ENCODE assay signal across 19 cellular contexts in genomic region chr2:111235192-111235591, GRCh38.
"Had no signal": no experiment of that assay in that cellular context is flagged by ENCODE, and none has a peak within 500 bp of the region (broad histone marks: within the 10 kb centered on the region; RNA-seq: fewer than 3 reads in every experiment).

No MANE protein-coding gene starts in this region.

- DNase-seq: activated CD4-positive, CD25-positive, alpha-beta regulatory T cell treated with anti-CD3 and anti-CD28 coated beads, Interleukin-2, amount 50 U/mL, for 72 hours; activated CD8-positive, alpha-beta memory T cell treated with anti-CD3 and anti-CD28 coated beads, Interleukin-2, amount 50 U/mL, for 4 hours; activated CD8-positive, alpha-beta T cell treated with anti-CD3 and anti-CD28 coated beads, Interleukin-2, amount 10 ng/mL, durations not matched to agents 7 days and 5 days; activated effector memory CD4-positive, alpha-beta T cell treated with anti-CD3 and anti-CD28 coated beads, Interleukin-2, amount 50 U/mL, for 16 hours; activated T-cell treated with anti-CD3 and anti-CD28 coated beads, Interleukin-2, amount 50 U/mL, for 48 hours; adrenal gland; effector CD4-positive, alpha-beta T cell; left colon; midbrain; sigmoid colon; spleen; T-cell; T1000; tibial artery; uterus had no signal

- H3K4me1 ChIP-seq: adrenal gland, neural progenitor cell, sigmoid colon, spleen, uterus had no signal

- ATAC-seq: activated CD8-positive, alpha-beta T cell treated with anti-CD3 and anti-CD28 coated beads, Interleukin-2, amount 10 ng/mL, durations not matched to agents 7 days and 5 days; left colon; T-cell had no signal

- H3K27ac ChIP-seq: adrenal gland, cardiac muscle cell, neural progenitor cell, pancreas, sigmoid colon, spleen, tibial artery, uterus had no signal

- H3K36me3 Mint-ChIP-seq: activated naive CD4-positive, alpha-beta T cell treated with anti-CD3 and anti-CD28 coated beads, Interleukin-2, amount 50 U/mL, for 24 hours; T-cell had no signal

- H3K27ac Mint-ChIP-seq: activated CD8-positive, alpha-beta T cell treated with anti-CD3 and anti-CD28 coated beads, Interleukin-2, amount 10 ng/mL, durations not matched to agents 7 days and 5 days; activated naive CD4-positive, alpha-beta T cell treated with anti-CD3 and anti-CD28 coated beads, Interleukin-2, amount 50 U/mL, for 24 hours; neural progenitor cell had no signal

- H3K4me1 Mint-ChIP-seq: activated naive CD4-positive, alpha-beta T cell treated with anti-CD3 and anti-CD28 coated beads, Interleukin-2, amount 50 U/mL, for 24 hours; neural progenitor cell; T-cell had no signal

- H3K27me3 ChIP-seq: adrenal gland, cardiac muscle cell, neural progenitor cell, pancreas, sigmoid colon, spleen, tibial artery, uterus had no signal

- H3K4me3 ChIP-seq: adrenal gland, cardiac muscle cell, neural progenitor cell, pancreas, sigmoid colon, spleen, tibial artery, uterus had no signal

- H3K36me3 ChIP-seq: adrenal gland, cardiac muscle cell, neural progenitor cell, pancreas, sigmoid colon, spleen, tibial artery, uterus had no signal

- H3K9me3 ChIP-seq: adrenal gland, pancreas, sigmoid colon had no signal

- H3K4me3 Mint-ChIP-seq: activated CD8-positive, alpha-beta T cell treated with anti-CD3 and anti-CD28 coated beads, Interleukin-2, amount 10 ng/mL, durations not matched to agents 7 days and 5 days; activated naive CD4-positive, alpha-beta T cell treated with anti-CD3 and anti-CD28 coated beads, Interleukin-2, amount 50 U/mL, for 24 hours; neural progenitor cell; T-cell had no signal
